Comparison of ENCODE assay signal across 10 cellular contexts in the genomic region with DNA sequence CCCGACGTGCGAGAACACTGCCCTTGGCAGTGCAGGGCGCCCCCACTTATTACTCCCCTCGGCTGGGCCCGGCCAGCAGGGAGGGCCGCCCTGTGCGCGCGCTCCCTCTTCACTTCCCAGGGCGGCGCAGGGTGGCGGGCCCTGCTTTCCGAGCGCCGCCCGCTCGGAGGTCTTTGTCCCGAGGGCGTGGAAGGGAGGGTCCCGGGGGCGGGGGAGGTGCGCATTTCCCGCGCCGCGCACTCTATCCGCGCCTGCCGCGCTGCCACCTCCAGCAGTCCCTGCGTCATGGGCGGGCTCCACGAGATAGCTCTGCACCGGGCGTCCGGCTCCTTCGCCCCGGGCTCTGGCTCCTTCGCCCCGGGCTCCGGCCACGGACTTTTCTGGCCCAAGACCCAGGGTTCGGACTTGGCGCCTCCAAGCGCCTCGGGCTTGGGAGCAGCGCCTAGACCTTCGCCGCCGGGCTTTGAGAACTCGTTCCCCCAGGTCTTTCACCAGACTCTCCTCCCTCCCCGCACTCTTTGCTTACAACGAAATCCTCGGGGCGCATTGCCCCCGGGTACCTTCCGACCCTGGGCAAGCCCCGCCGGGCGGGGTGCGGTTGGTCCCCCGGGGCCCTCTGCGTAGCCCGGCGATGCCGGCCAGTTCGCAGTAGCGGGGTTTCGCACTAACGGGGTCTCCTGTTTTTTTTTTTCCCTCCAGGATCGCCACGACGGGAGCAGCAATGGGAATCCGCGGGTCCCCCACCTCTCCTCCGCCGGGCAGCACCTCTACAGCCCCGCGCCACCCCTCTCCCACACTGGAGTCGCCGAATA. TPM values are rescaled to one million over a fixed set of nuclear protein-coding genes. Genes with fewer than 3 reads are reported as not detected.
A peak's percentile ranks its signal among the peaks of the same experiment; 100 is the strongest.
DNase-seq lines count a peak whose midpoint lies in the region; ATAC-seq and TF ChIP-seq lines count a peak whose summit lies in the region.
"Had no signal": no experiment of that assay in that cellular context is flagged by ENCODE, and none has a peak within 500 bp of the region (broad histone marks: within the 10 kb centered on the region; RNA-seq: fewer than 3 reads in every experiment).

No MANE protein-coding gene starts in this region.

- no peaks in the 10 kb centered on the region for H3K9me3 Mint-ChIP-seq in activated CD4-positive, alpha-beta T cell treated with anti-CD3 and anti-CD28 coated beads, Interleukin-2, amount 10 ng/mL, durations not matched to agents 24 days and 14 days

- no peak overlapping the region for H3K27ac Mint-ChIP-seq in activated CD4-positive, alpha-beta T cell treated with anti-CD3 and anti-CD28 coated beads, Interleukin-2, amount 10 ng/mL, durations not matched to agents 24 days and 14 days

- TF ChIP-seq POLR2A in body of pancreas (IDR thresholded peaks at IDR 0.05), result no peak
- TF ChIP-seq POLR2A in transverse colon (IDR thresholded peaks at IDR 0.05), result no peak

- peaks cover 6% of the 10 kb centered on the region for H3K4me1 Mint-ChIP-seq in activated CD4-positive, alpha-beta T cell treated with anti-CD3 and anti-CD28 coated beads, Interleukin-2, amount 10 ng/mL, durations not matched to agents 24 days and 14 days

- H3K4me3 ChIP-seq in body of pancreas (peak overlapping the region; percentile 22 to 50), transverse colon (peak overlapping the region; percentile 1 to 64 (median 42))

- H3K9me3 ChIP-seq in body of pancreas, result no peaks in the 10 kb centered on the region
- H3K9me3 ChIP-seq in transverse colon, result no peaks in the 10 kb centered on the region
- H3K9me3 ChIP-seq: BE2C had no signal

- TF ChIP-seq CTCF in body of pancreas (IDR thresholded peaks at IDR 0.05) (peak in 3 of 7 experiments; percentile 2 to 5 (median 3)), transverse colon (IDR thresholded peaks at IDR 0.05) (peak in 1 of 5 experiments; percentile 11)

- ATAC-seq in body of pancreas, result no peak
- ATAC-seq in GM21825 (IDR thresholded peaks at IDR 0.05; ENCODE audit: unreplicated experiment), result no peak

- H3K27me3 Mint-ChIP-seq in activated CD4-positive, alpha-beta T cell treated with anti-CD3 and anti-CD28 coated beads, Interleukin-2, amount 10 ng/mL, durations not matched to agents 24 days and 14 days, result peaks cover 70% of the 10 kb centered on the region

- intact Hi-C loops in activated CD4-positive, alpha-beta T cell treated with anti-CD3 and anti-CD28 coated beads, Interleukin-2, amount 10 ng/mL, durations not matched to agents 24 days and 14 days (cut with micrococcal nuclease), result no loop called here
- intact Hi-C loops in body of pancreas (cut with DNase I), result no loop called here
- intact Hi-C loops in transverse colon (cut with DNase I; ENCODE audit: low total_unique reads), result loop anchor here (10.0 kb wide), 1 partner anchor 214 kb away; no protein-coding TSS in a partner anchor

- H3K4me3 Mint-ChIP-seq in activated CD4-positive, alpha-beta T cell treated with anti-CD3 and anti-CD28 coated beads, Interleukin-2, amount 10 ng/mL, durations not matched to agents 24 days and 14 days, result no peak overlapping the region

- H3K27ac ChIP-seq in body of pancreas (no peak overlapping the region), transverse colon (peak overlapping the region; percentile 36 to 79 (median 66))

- no peak for TF ChIP-seq EP300 in transverse colon (IDR thresholded peaks at IDR 0.05; ENCODE audit: low read depth)

- in situ Hi-C loops in transverse colon (cut with MboI; ENCODE audit: low pct_ligation_motif_present in 1 of 4, low pct_unique_long_range_greater_than_20kb in 1 of 4, low sequenced_read_pairs in 3 of 4), result no loop called here

- peaks cover 0 to 27% of the 10 kb centered on the region in 2 donors for H3K27me3 ChIP-seq in body of pancreas
- H3K27me3 ChIP-seq in transverse colon, result peaks cover 90% of the 10 kb centered on the region

- no peaks in the 10 kb centered on the region for H3K36me3 ChIP-seq in body of pancreas (replicated peaks in 1 of 2; ENCODE audit: insufficient read depth in 1 of 2, low read depth in 2 of 2)
- no peaks in the 10 kb centered on the region for H3K36me3 ChIP-seq in transverse colon
- H3K36me3 ChIP-seq: BE2C had no signal

- WGBS in body of pancreas, 2 donors, result 10 to 26% methylated on average over 24 to 67 of the region's 82 CpGs
- 42% methylated on average over 75 of the region's 82 CpGs; no CpG with 5 or more reads in 1 of the 2 donors for WGBS in transverse colon (ENCODE audit: low coverage in 1 of 2), 2 donors

- no peaks in the 10 kb centered on the region for H3K36me3 Mint-ChIP-seq in activated CD4-positive, alpha-beta T cell treated with anti-CD3 and anti-CD28 coated beads, Interleukin-2, amount 10 ng/mL, durations not matched to agents 24 days and 14 days (ENCODE audit: low read depth)

- peak; percentile 54 for DNase-seq in activated CD4-positive, alpha-beta T cell treated with anti-CD3 and anti-CD28 coated beads, Interleukin-2, amount 10 ng/mL, durations not matched to agents 24 days and 14 days
- no peak for DNase-seq in activated CD4-positive, alpha-beta T cell treated with anti-CD3 and anti-CD28 coated beads for 1 hour
- no peak for DNase-seq in body of pancreas
- peak; percentile 62 for DNase-seq in iPS-NIHi11 (ENCODE audit: low spot score)
- DNase-seq in transverse colon, result no peak
- DNase-seq in HPDE6-E6E7 (ENCODE audit: extremely low spot score), result no peak
- DNase-seq in activated CD4-positive, alpha-beta T cell treated with anti-CD3 and anti-CD28 coated beads for 48 hours, result no peak
- DNase-seq: activated effector memory CD4-positive, alpha-beta T cell treated with Interleukin-2 at 50 U/mL for 16 hours had no signal

- peaks cover 48% of the 10 kb centered on the region for H3K4me1 ChIP-seq in body of pancreas
- H3K4me1 ChIP-seq in transverse colon, result peaks cover 11 to 42% (median 31%) of the 10 kb centered on the region in 4 donors
- H3K4me1 ChIP-seq: BE2C had no signal

RNA-seq across cellular contexts. Expression of a gene that starts 1.6 kb away (rescaled TPM):
- total RNA-seq in activated CD4-positive, alpha-beta T cell treated with anti-CD3 and anti-CD28 coated beads, Interleukin-2, amount 10 ng/mL, durations not matched to agents 24 days and 14 days, result not detected in 2 replicates
- total RNA-seq in body of pancreas, result 1 to 10 TPM in 1 of 2 donors, under 1 TPM in 1; 0.52 to 2.3 TPM
- total RNA-seq in transverse colon, result 1 to 10 TPM in 2 of 4 donors, under 1 TPM in 2; 0.82 to 9.0 (median 2.3) TPM

Comparison
In these comparisons a context has a peak if more than half of its experiments do, and no peak if none do; other contexts are left out.
1. DNase-seq: peak in activated CD4-positive, alpha-beta T cell treated with anti-CD3 and anti-CD28 coated beads, Interleukin-2, amount 10 ng/mL, durations not matched to agents 24 days and 14 days (single experiment) and iPS-NIHi11 (single experiment); none in activated CD4-positive, alpha-beta T cell treated with anti-CD3 and anti-CD28 coated beads for 1 hour (single experiment), body of pancreas (0 of 4), transverse colon (single experiment), HPDE6-E6E7 (single experiment) and activated CD4-positive, alpha-beta T cell treated with anti-CD3 and anti-CD28 coated beads for 48 hours (single experiment).
2. H3K27ac ChIP-seq: peak in transverse colon (4 of 4); none in body of pancreas (0 of 4).